ENCODE assay signal across 8 cellular contexts in genomic region chr2:9178905-9179571, GRCh38. TPM values are rescaled to one million over a fixed set of nuclear protein-coding genes. Genes with fewer than 3 reads are reported as not detected.
DNase-seq lines count a peak whose midpoint lies in the region; ATAC-seq and TF ChIP-seq lines count a peak whose summit lies in the region.

No MANE protein-coding gene starts in this region.

- DNase-seq in Caco-2 (peak; percentile 51 to 69), HT-29 (ENCODE audit: low spot score) (peak; percentile 74), SW480 (ENCODE audit: low spot score) (peak; percentile 91), heart left ventricle (peak in 4 of 5 donors; percentile 36 to 78 (median 50)), retinal pigment epithelial cell (ENCODE audit: low read depth) (peak; percentile 60), OCI-M1 (lab: John Stamatoyannopoulos, UW) (no peak)
- DNase-seq in stimulated activated CD8-positive, alpha-beta memory T cell treated with anti-CD3 and anti-CD28 coated beads, Interleukin-4, amount 100 ng/mL, for 48 hours = no peak

- 68 to 73% (median 71%) methylated on average over 13 of the region's 13 CpGs for WGBS in heart left ventricle, 4 donors

- peak overlapping the region; percentile 42 to 91 (median 76) for H3K27ac ChIP-seq in heart left ventricle

- H3K4me3 ChIP-seq in Caco-2 (ENCODE audit: low read depth, low read length) (no peak overlapping the region), heart left ventricle (no peak overlapping the region), retinal pigment epithelial cell (ENCODE audit: low read length) (no peak overlapping the region)

- no peaks in the 10 kb centered on the region for H3K36me3 ChIP-seq in Caco-2 (ENCODE audit: control insufficient read depth, insufficient read depth, low read length)
- H3K36me3 ChIP-seq in heart left ventricle = no peaks in the 10 kb centered on the region

- POLR2A ChIA-PET in Caco-2 (lab: Charles Lee) = interaction anchor here (1.0 kb wide), 1 partner anchor 11 kb away, joined by 3 read pairs; no protein-coding TSS in a partner anchor

- no peaks in the 10 kb centered on the region for H3K27me3 ChIP-seq in Caco-2 (replicated peaks; ENCODE audit: control insufficient read depth, insufficient read depth, low read length)
- no peaks in the 10 kb centered on the region for H3K27me3 ChIP-seq in heart left ventricle

- H3K4me1 Mint-ChIP-seq in Caco-2 (ENCODE audit: low read depth, unreplicated experiment) = peaks cover 44% of the 10 kb centered on the region

- no peaks in the 10 kb centered on the region for H3K9me3 ChIP-seq in Caco-2
- no peaks in the 10 kb centered on the region for H3K9me3 ChIP-seq in heart left ventricle

- TF ChIP-seq CTCF in Caco-2 (IDR thresholded peaks at IDR 0.05; ENCODE audit: insufficient read depth in 1 of 2, low read depth in 1 of 2, low read length in 1 of 2, severe bottlenecking in 1 of 2, unreplicated experiment in 1 of 2) (no peak), heart left ventricle (IDR thresholded peaks at IDR 0.05) (no peak), retinal pigment epithelial cell (conservative IDR thresholded peaks at IDR 0.05; ENCODE audit: low read depth, low read length) (no peak)

- peak overlapping the region; percentile 72 for H3K4me3 Mint-ChIP-seq in Caco-2 (ENCODE audit: unreplicated experiment)

- ATAC-seq in heart left ventricle (peak; percentile 73 to 85 (median 77)), HG02970 (IDR thresholded peaks at IDR 0.05; ENCODE audit: low FRiP score, unreplicated experiment) (no peak)

- no TSS peak for BruUV-seq in Caco-2 (replicated peaks; lab: Mats Ljungman, UMichigan)

- H3K4me1 ChIP-seq in Caco-2 (peaks cover 44% of the 10 kb centered on the region), heart left ventricle (peaks cover 0 to 39% (median 19%) of the 10 kb centered on the region in 12 donors)

- TF ChIP-seq POLR2A in heart left ventricle (IDR thresholded peaks at IDR 0.05) = no peak

- peak overlapping the region; percentile 99 for H3K27ac Mint-ChIP-seq in Caco-2 (ENCODE audit: unreplicated experiment)

- H3K9me3 Mint-ChIP-seq in Caco-2 (ENCODE audit: unreplicated experiment) = peaks cover 11% of the 10 kb centered on the region

- CTCF ChIA-PET in Caco-2 (lab: Charles Lee) = interaction anchor here (0.5 to 2.1 kb wide), 4 partner anchors 11 to 765 kb away, joined by 3 to 9 read pairs (median 4); no protein-coding TSS in a partner anchor

- H3K27me3 Mint-ChIP-seq in Caco-2 (ENCODE audit: insufficient read depth, unreplicated experiment) = no peaks in the 10 kb centered on the region

- intact Hi-C loops in Caco-2 (cut with micrococcal nuclease; ENCODE audit: unreplicated experiment) = loop anchor here (1.0 kb wide), 5 partner anchors 11 to 154 kb away; partner anchors contain the start of gene ASAP2
- intact Hi-C loops in heart left ventricle (cut with DNase I) = no loop called here

- H3K36me3 Mint-ChIP-seq in Caco-2 (ENCODE audit: insufficient read depth, unreplicated experiment) = peaks cover 12% of the 10 kb centered on the region

RNA-seq across cellular contexts. Expression of gene ASAP2, which starts 27.6 kb away (rescaled TPM):
- 25.6 and 27.8 TPM in 2 replicates for total RNA-seq in Caco-2 (2022)
- total RNA-seq in HT-29 (2014; rRNA removed; shearing (Covaris generic)) = 27.0 and 34.8 TPM in 2 replicates
- 10 to 100 TPM in 7 of 9 donors, 1 to 10 TPM in 2; 7.4 to 17.0 (median 12.9) TPM for total RNA-seq in heart left ventricle
- 1 to 10 TPM; 6.7 to 8.0 TPM for polyA plus RNA-seq in heart left ventricle

Comparison
In these comparisons a context has a peak if more than half of its experiments do, and no peak if none do; other contexts are left out.
1. DNase-seq: peak in Caco-2 (2 of 2), HT-29 (single experiment), SW480 (single experiment), heart left ventricle (4 of 5) and retinal pigment epithelial cell (single experiment); none in stimulated activated CD8-positive, alpha-beta memory T cell treated with anti-CD3 and anti-CD28 coated beads, Interleukin-4, amount 100 ng/mL, for 48 hours (single experiment) and OCI-M1 (single experiment).